12 cellular contexts compared by ENCODE assay signal in the genomic region with DNA sequence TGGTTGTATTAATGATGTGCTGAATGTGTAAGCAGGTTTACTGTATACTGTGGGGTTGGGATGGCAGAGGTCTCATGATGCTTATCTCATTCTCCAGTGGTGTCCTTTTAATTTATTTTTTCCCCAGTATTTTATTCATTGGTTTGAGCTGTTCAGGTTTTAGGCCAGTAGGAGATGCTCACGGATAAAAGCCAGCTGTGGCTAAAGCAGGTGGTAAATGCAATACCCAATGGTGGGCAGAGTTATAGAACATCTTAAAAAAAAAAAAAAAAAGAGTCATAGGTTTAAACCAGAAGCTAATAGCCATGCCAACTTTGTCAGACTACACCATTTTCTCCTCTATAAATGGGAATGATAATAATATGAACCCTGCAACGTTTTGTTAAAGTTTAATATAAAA. TPM values are rescaled to one million over a fixed set of nuclear protein-coding genes. Genes with fewer than 3 reads are reported as not detected.
DNase-seq lines count a peak whose midpoint lies in the region; ATAC-seq, FAIRE-seq and TF ChIP-seq lines count a peak whose summit lies in the region.
"Had no signal": no experiment of that assay in that cellular context is flagged by ENCODE, and none has a peak within 500 bp of the region (broad histone marks: within the 10 kb centered on the region; RNA-seq: fewer than 3 reads in every experiment).

No MANE protein-coding gene starts in this region.

- no peak overlapping the region for H3K9ac ChIP-seq in PC-3 (ENCODE audit: low read length)

- H3K9me3 ChIP-seq in PC-3 (ENCODE audit: low read length), result no peaks in the 10 kb centered on the region

- H3K27me3 ChIP-seq in PC-3 (ENCODE audit: low read length), result no peaks in the 10 kb centered on the region

- H2AFZ ChIP-seq in PC-3 (ENCODE audit: low read length), result no peak overlapping the region

- CTCF ChIA-PET in PC-3 (lab: Charles Lee), result interaction anchor here (0.6 to 1.0 kb wide), 6 partner anchors 74 to 447 kb away, joined by 3 to 7 read pairs (median 3); no protein-coding TSS in a partner anchor
- CTCF ChIA-PET in activated CD8-positive, alpha-beta T cell treated with anti-CD3 and anti-CD28 coated beads for 36 hours (lab: Charles Lee), result interaction anchor here (1.2 kb wide), 1 partner anchor 165 kb away, joined by 3 read pairs; no protein-coding TSS in a partner anchor

- peak; percentile 41 for FAIRE-seq in H54 (lab: Jason Lieb, UNC)
- FAIRE-seq: D721Med, TTC549 had no signal

- no peaks in the 10 kb centered on the region for H3K36me3 Mint-ChIP-seq in activated CD8-positive, alpha-beta T cell treated with anti-CD3 and anti-CD28 coated beads for 36 hours (ENCODE audit: low read depth)
- H3K36me3 Mint-ChIP-seq: activated naive CD4-positive, alpha-beta T cell treated with anti-CD3 and anti-CD28 coated beads, Interleukin-2, amount 10 ng/mL, durations not matched to agents 7 days and 5 days; mesothelial cell of epicardium had no signal

- no peaks in the 10 kb centered on the region for H3K4me1 Mint-ChIP-seq in activated CD8-positive, alpha-beta T cell treated with anti-CD3 and anti-CD28 coated beads for 36 hours (ENCODE audit: low read depth)
- H3K4me1 Mint-ChIP-seq: activated naive CD4-positive, alpha-beta T cell treated with anti-CD3 and anti-CD28 coated beads, Interleukin-2, amount 10 ng/mL, durations not matched to agents 7 days and 5 days had no signal

- peak; percentile 65 for ATAC-seq in PC-3
- ATAC-seq in activated CD8-positive, alpha-beta T cell treated with anti-CD3 and anti-CD28 coated beads for 36 hours, result no peak
- no peak for ATAC-seq in HG03135 (IDR thresholded peaks at IDR 0.05; ENCODE audit: unreplicated experiment)

- TF ChIP-seq CTCF in C4-2B (conservative IDR thresholded peaks at IDR 0.05) (peak; percentile 20), PC-3 (conservative IDR thresholded peaks at IDR 0.05; ENCODE audit: low read depth, low read length) (peak; percentile 58), fibroblast of pulmonary artery (IDR thresholded peaks at IDR 0.05; ENCODE audit: low read length, missing control alignments) (peak; percentile 21)
- TF ChIP-seq CTCF in activated CD8-positive, alpha-beta T cell treated with anti-CD3 and anti-CD28 coated beads for 36 hours (IDR thresholded peaks at IDR 0.05), result no peak

- no peaks in the 10 kb centered on the region for H3F3A ChIP-seq in PC-3 (ENCODE audit: low read length, unreplicated experiment)

- no peak for TF ChIP-seq POLR2A in H54 (IDR thresholded peaks at IDR 0.05; ENCODE audit: low read depth, low read length)

- H3K9me2 ChIP-seq in PC-3 (replicated peaks; ENCODE audit: low read length), result no peaks in the 10 kb centered on the region

- no TSS peak for BruUV-seq in PC-3 (replicated peaks; lab: Mats Ljungman, UMichigan)

- H3K4me1 ChIP-seq in PC-3 (ENCODE audit: insufficient read depth, low read length), result peaks cover 20% of the 10 kb centered on the region

- H3K9me3 Mint-ChIP-seq in activated CD8-positive, alpha-beta T cell treated with anti-CD3 and anti-CD28 coated beads for 36 hours, result no peaks in the 10 kb centered on the region
- H3K9me3 Mint-ChIP-seq: activated naive CD4-positive, alpha-beta T cell treated with anti-CD3 and anti-CD28 coated beads, Interleukin-2, amount 10 ng/mL, durations not matched to agents 7 days and 5 days had no signal

- intact Hi-C loops in PC-3 (cut with micrococcal nuclease), result loop anchor here (1.0 kb wide), 2 partner anchors 166 to 339 kb away; no protein-coding TSS in a partner anchor
- intact Hi-C loops in activated CD8-positive, alpha-beta T cell treated with anti-CD3 and anti-CD28 coated beads for 36 hours (cut with micrococcal nuclease), result no loop called here

- H3K4me3 ChIP-seq in PC-3 (ENCODE audit: low read length), result no peak overlapping the region
- no peak overlapping the region for H3K4me3 ChIP-seq in fibroblast of pulmonary artery (replicated peaks; ENCODE audit: low read depth, low read length)

- DNase-seq in H54 (ENCODE audit: insufficient read length, low spot score), result no peak
- DNase-seq in PC-3, result peak; percentile 58
- DNase-seq in fibroblast of pulmonary artery (ENCODE audit: low read depth), result peak; percentile 26
- DNase-seq in activated CD8-positive, alpha-beta T cell treated with anti-CD3 and anti-CD28 coated beads for 36 hours, result no peak
- no peak for DNase-seq in activated CD8-positive, alpha-beta memory T cell treated with anti-CD3 and anti-CD28 coated beads for 24 hours
- DNase-seq in OCI-M2 (lab: John Stamatoyannopoulos, UW; ENCODE audit: unreplicated experiment), result no peak
- DNase-seq: activated naive CD4-positive, alpha-beta T cell treated with anti-CD3 and anti-CD28 coated beads, Interleukin-2, amount 10 ng/mL, durations not matched to agents 7 days and 5 days had no signal

- H3K79me2 ChIP-seq in PC-3 (ENCODE audit: low read length), result no peaks in the 10 kb centered on the region

- H3K4me2 ChIP-seq in PC-3 (ENCODE audit: low read length), result no peak overlapping the region

- POLR2A ChIA-PET in PC-3 (lab: Charles Lee; ENCODE audit: unreplicated experiment), result no interaction called here
- POLR2A ChIA-PET in activated CD8-positive, alpha-beta T cell treated with anti-CD3 and anti-CD28 coated beads for 36 hours (lab: Charles Lee), result no interaction called here

- no peaks in the 10 kb centered on the region for H4K20me1 ChIP-seq in PC-3 (ENCODE audit: low read length)

- H3K36me3 ChIP-seq in PC-3 (ENCODE audit: low read depth, low read length), result no peaks in the 10 kb centered on the region

- H3K27ac ChIP-seq in C4-2B (no peak overlapping the region), PC-3 (ENCODE audit: low read length) (no peak overlapping the region)

- no peak overlapping the region for H3K4me3 Mint-ChIP-seq in activated CD8-positive, alpha-beta T cell treated with anti-CD3 and anti-CD28 coated beads for 36 hours
- H3K4me3 Mint-ChIP-seq: activated naive CD4-positive, alpha-beta T cell treated with anti-CD3 and anti-CD28 coated beads, Interleukin-2, amount 10 ng/mL, durations not matched to agents 7 days and 5 days; mesothelial cell of epicardium had no signal

- no peak overlapping the region for H3K27ac Mint-ChIP-seq in activated CD8-positive, alpha-beta T cell treated with anti-CD3 and anti-CD28 coated beads for 36 hours
- H3K27ac Mint-ChIP-seq: activated naive CD4-positive, alpha-beta T cell treated with anti-CD3 and anti-CD28 coated beads, Interleukin-2, amount 10 ng/mL, durations not matched to agents 7 days and 5 days; mesothelial cell of epicardium had no signal

- peaks cover 12% of the 10 kb centered on the region for H3K27me3 Mint-ChIP-seq in activated CD8-positive, alpha-beta T cell treated with anti-CD3 and anti-CD28 coated beads for 36 hours

RNA-seq across cellular contexts. Expression of a gene that starts 57.8 kb away (rescaled TPM):
- total RNA-seq in PC-3 (2014; rRNA removed), result not detected in 2 replicates
- not detected for total RNA-seq in activated CD8-positive, alpha-beta T cell treated with anti-CD3 and anti-CD28 coated beads for 36 hours
- total RNA-seq: mesothelial cell of epicardium had no signal

Comparison
In these comparisons a context has a peak if more than half of its experiments do, and no peak if none do; other contexts are left out.
1. DNase-seq: peak in PC-3 (single experiment) and fibroblast of pulmonary artery (single experiment); none in H54 (single experiment), activated CD8-positive, alpha-beta T cell treated with anti-CD3 and anti-CD28 coated beads for 36 hours (single experiment), activated CD8-positive, alpha-beta memory T cell treated with anti-CD3 and anti-CD28 coated beads for 24 hours (single experiment) and OCI-M2 (single experiment).